ENCODE assay signal across 8 cellular contexts in the genomic region with DNA sequence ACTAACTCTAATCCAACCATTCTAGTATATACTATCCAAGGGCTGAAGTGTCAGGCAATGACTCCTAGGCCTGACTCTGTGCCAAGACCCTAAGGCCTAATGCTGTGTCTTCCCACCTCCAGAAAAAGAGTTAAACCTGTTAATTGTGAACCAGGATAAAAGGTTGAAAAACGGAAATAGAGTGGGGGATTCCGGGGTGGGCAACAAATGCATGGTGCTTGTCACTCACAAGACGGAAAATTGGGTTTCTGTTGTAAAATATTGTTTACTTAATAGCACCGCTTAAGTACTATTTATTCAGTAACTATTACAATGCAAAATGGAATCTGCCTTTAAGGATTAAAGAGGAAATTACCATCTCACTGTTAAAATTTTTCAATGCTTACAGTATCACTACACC. TPM values are rescaled to one million over a fixed set of nuclear protein-coding genes. Genes with fewer than 3 reads are reported as not detected.
DNase-seq lines count a peak whose midpoint lies in the region; ATAC-seq and TF ChIP-seq lines count a peak whose summit lies in the region.

No MANE protein-coding gene starts in this region.

- WGBS in transverse colon (ENCODE audit: low coverage in 1 of 2), 2 donors, result 69 to 79% methylated on average over 4 of the region's 4 CpGs

- intact Hi-C loops in transverse colon (cut with DNase I; ENCODE audit: low total_unique reads), result no loop called here

- no peak for TF ChIP-seq EP300 in transverse colon (IDR thresholded peaks at IDR 0.05; ENCODE audit: low read depth)

- CTCF ChIA-PET in T-cell (lab: Charles Lee), result interaction anchor here in 1 of 2 donors (0.7 to 2.4 kb wide), 4 partner anchors 9 to 108 kb away, joined by 3 to 15 read pairs (median 8); no protein-coding TSS in a partner anchor

- H3K27me3 ChIP-seq in transverse colon, result no peaks in the 10 kb centered on the region

- H3K36me3 Mint-ChIP-seq in activated naive CD4-positive, alpha-beta T cell treated with anti-CD3 and anti-CD28 coated beads, Interleukin-2, amount 50 U/mL, for 24 hours, result peaks cover 36% of the 10 kb centered on the region
- H3K36me3 Mint-ChIP-seq in T-cell, result peaks cover 36% of the 10 kb centered on the region

- peak overlapping the region; percentile 16 for H3K4me3 ChIP-seq in foreskin fibroblast (ENCODE audit: low read depth in 1 of 2, low read length in 2 of 2)
- H3K4me3 ChIP-seq in transverse colon, result peak overlapping the region in 1 of 4 donors; percentile 87

- in situ Hi-C loops in transverse colon (cut with MboI; ENCODE audit: low pct_ligation_motif_present in 1 of 4, low pct_unique_long_range_greater_than_20kb in 1 of 4, low sequenced_read_pairs in 3 of 4), result loop anchor here in 2 of 4 donors (10.0 to 25.0 kb wide), 2 partner anchors 94 to 107 kb away; no protein-coding TSS in a partner anchor

- peaks cover 44% of the 10 kb centered on the region for H3K4me1 Mint-ChIP-seq in activated naive CD4-positive, alpha-beta T cell treated with anti-CD3 and anti-CD28 coated beads, Interleukin-2, amount 50 U/mL, for 24 hours
- H3K4me1 Mint-ChIP-seq in T-cell, result peaks cover 36 to 44% (median 44%) of the 10 kb centered on the region in 3 donors

- H3K9me3 ChIP-seq in transverse colon, result no peaks in the 10 kb centered on the region

- H3K36me3 ChIP-seq in transverse colon, result no peaks in the 10 kb centered on the region

- H3K4me3 Mint-ChIP-seq in activated naive CD4-positive, alpha-beta T cell treated with anti-CD3 and anti-CD28 coated beads, Interleukin-2, amount 50 U/mL, for 24 hours, result peak overlapping the region; percentile 98
- peak overlapping the region; percentile 88 to 99 (median 98) for H3K4me3 Mint-ChIP-seq in T-cell

- H3K9me3 Mint-ChIP-seq in activated naive CD4-positive, alpha-beta T cell treated with anti-CD3 and anti-CD28 coated beads, Interleukin-2, amount 50 U/mL, for 24 hours, result no peaks in the 10 kb centered on the region
- H3K9me3 Mint-ChIP-seq in T-cell, result no peaks in the 10 kb centered on the region

- TF ChIP-seq POLR2A in transverse colon (IDR thresholded peaks at IDR 0.05), result no peak

- no peaks in the 10 kb centered on the region for H3K27me3 Mint-ChIP-seq in activated naive CD4-positive, alpha-beta T cell treated with anti-CD3 and anti-CD28 coated beads, Interleukin-2, amount 50 U/mL, for 24 hours
- H3K27me3 Mint-ChIP-seq in T-cell, result no peaks in the 10 kb centered on the region

- POLR2A ChIA-PET in T-cell (lab: Charles Lee), result interaction anchor here (1.0 to 4.0 kb wide), 12 partner anchors 8 to 64 kb away, joined by 5 to 29 read pairs (median 10); no protein-coding TSS in a partner anchor

- peak overlapping the region; percentile 21 to 97 (median 95) for H3K27ac ChIP-seq in transverse colon

- ATAC-seq in T-cell (replicated peaks in 1 of 4) (no peak), GM21717 (IDR thresholded peaks at IDR 0.05; ENCODE audit: unreplicated experiment) (no peak)

- H3K27ac Mint-ChIP-seq in activated naive CD4-positive, alpha-beta T cell treated with anti-CD3 and anti-CD28 coated beads, Interleukin-2, amount 50 U/mL, for 24 hours, result peak overlapping the region; percentile 93
- H3K27ac Mint-ChIP-seq in T-cell, result peak overlapping the region; percentile 85 to 91

- TF ChIP-seq CTCF in foreskin fibroblast (IDR thresholded peaks at IDR 0.05; ENCODE audit: low read depth, low read length), result no peak
- no peak for TF ChIP-seq CTCF in transverse colon (IDR thresholded peaks at IDR 0.05)

- no peak for DNase-seq in activated naive CD4-positive, alpha-beta T cell (lab: John Stamatoyannopoulos, UW)
- DNase-seq in T-cell, result no peak
- peak; percentile 50 to 78 for DNase-seq in foreskin fibroblast
- no peak for DNase-seq in transverse colon
- no peak for DNase-seq in COLO668 (lab: John Stamatoyannopoulos, UW; ENCODE audit: unreplicated experiment)
- DNase-seq in NCI-H510A treated with DMSO at 0.1 percent for 48 hours (lab: John Stamatoyannopoulos, UW), result no peak

- H3K4me1 ChIP-seq in transverse colon, result peaks cover 0 to 12% (median 0%) of the 10 kb centered on the region in 4 donors

RNA-seq across cellular contexts. Expression of gene STK17B, which starts 3.2 kb away (rescaled TPM):
- total RNA-seq in T-cell (100 to 1,000 TPM; 218 to 478 (median 248) TPM), transverse colon (10 to 100 TPM; 16.7 to 80.3 (median 67.3) TPM)

Comparison
In these comparisons a context has a peak if more than half of its experiments do, and no peak if none do; other contexts are left out.
1. DNase-seq: peak in foreskin fibroblast (2 of 2); none in activated naive CD4-positive, alpha-beta T cell (0 of 4), T-cell (0 of 34), transverse colon (single experiment), COLO668 (single experiment) and NCI-H510A treated with DMSO at 0.1 percent for 48 hours (single experiment).